In the genomic region with DNA sequence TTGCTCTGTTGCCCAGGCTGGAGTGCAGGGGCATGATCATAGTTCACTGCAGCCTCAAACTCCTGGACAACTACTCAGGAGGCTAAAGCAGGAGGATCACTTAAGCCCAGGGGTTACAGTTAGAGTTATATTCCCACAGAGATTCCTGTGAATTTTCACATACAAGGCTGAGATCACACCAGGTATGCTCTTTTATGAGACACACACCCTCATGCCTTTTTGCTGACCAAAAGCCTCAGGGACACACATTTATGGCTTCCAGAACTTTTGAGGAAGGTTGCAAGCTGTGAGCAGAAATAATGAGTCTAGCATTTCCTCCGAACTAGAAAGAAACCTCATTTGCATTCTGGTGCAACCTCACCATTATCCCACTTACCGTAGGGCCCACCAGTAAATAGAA, we compare ENCODE assay signal across 18 cellular contexts.
DNase-seq lines count a peak whose midpoint lies in the region; ATAC-seq and TF ChIP-seq lines count a peak whose summit lies in the region.
"Had no signal": no experiment of that assay in that cellular context is flagged by ENCODE, and none has a peak within 500 bp of the region (broad histone marks: within the 10 kb centered on the region; RNA-seq: fewer than 3 reads in every experiment).

No MANE protein-coding gene starts in this region.

- H3K27me3 Mint-ChIP-seq in Calu3 (ENCODE audit: unreplicated experiment), result no peaks in the 10 kb centered on the region

- H3K27ac Mint-ChIP-seq in Calu3 (ENCODE audit: unreplicated experiment), result no peak overlapping the region
- H3K27ac Mint-ChIP-seq: CD14-positive monocyte; CD4-positive, alpha-beta memory T cell; CD4-positive, CD25-positive, alpha-beta regulatory T cell had no signal

- no peaks in the 10 kb centered on the region for H3K9me3 Mint-ChIP-seq in Calu3 (ENCODE audit: low read depth, unreplicated experiment)

- intact Hi-C loops in esophagus muscularis mucosa (cut with DNase I), result no loop called here
- intact Hi-C loops in Calu3 (cut with micrococcal nuclease; ENCODE audit: unreplicated experiment), result no loop called here
- intact Hi-C loops in psoas muscle (cut with DNase I), result no loop called here

- H3K27ac ChIP-seq in HEK293 (ENCODE audit: extremely low read depth, low read depth, low read length) (no peak overlapping the region), esophagus muscularis mucosa (replicated peaks in 1 of 4) (no peak overlapping the region), psoas muscle (no peak overlapping the region), right atrium auricular region (no peak overlapping the region)
- H3K27ac ChIP-seq: BLaER1 had no signal

- no peaks in the 10 kb centered on the region for H3K36me3 ChIP-seq in HEK293 (ENCODE audit: control insufficient read depth in 2 of 2, insufficient read depth in 1 of 2, low read length in 2 of 2)
- no peaks in the 10 kb centered on the region for H3K36me3 ChIP-seq in esophagus muscularis mucosa
- H3K36me3 ChIP-seq in psoas muscle (ENCODE audit: insufficient read depth in 1 of 2, low read depth in 1 of 2), result no peaks in the 10 kb centered on the region
- H3K36me3 ChIP-seq in right atrium auricular region, result no peaks in the 10 kb centered on the region
- H3K36me3 ChIP-seq: BE2C, BLaER1 had no signal

- H3K4me3 Mint-ChIP-seq in Calu3 (ENCODE audit: low read depth, unreplicated experiment), result no peak overlapping the region
- H3K4me3 Mint-ChIP-seq: CD14-positive monocyte; CD4-positive, alpha-beta memory T cell; CD4-positive, CD25-positive, alpha-beta regulatory T cell; CD8-positive, alpha-beta memory T cell had no signal

- POLR2A ChIA-PET in HEK293 (lab: Yijun Ruan, JAX), result no interaction called here

- H3K36me3 Mint-ChIP-seq in Calu3 (ENCODE audit: insufficient read depth, unreplicated experiment), result no peaks in the 10 kb centered on the region
- H3K36me3 Mint-ChIP-seq: CD14-positive monocyte; CD4-positive, alpha-beta memory T cell; CD4-positive, CD25-positive, alpha-beta regulatory T cell; CD8-positive, alpha-beta memory T cell had no signal

- no peak for TF ChIP-seq EP300 in esophagus muscularis mucosa (IDR thresholded peaks at IDR 0.05)

- H3K4me3 ChIP-seq in HEK293 (ENCODE audit: low read depth, low read length) (no peak overlapping the region), esophagus muscularis mucosa (no peak overlapping the region), psoas muscle (no peak overlapping the region), right atrium auricular region (no peak overlapping the region)
- H3K4me3 ChIP-seq: BLaER1 had no signal

- no peak for TF ChIP-seq CTCF in HEK293 (tag by site-specific recombination; IDR thresholded peaks at IDR 0.05)
- TF ChIP-seq CTCF in esophagus muscularis mucosa (IDR thresholded peaks at IDR 0.05), result no peak
- TF ChIP-seq CTCF in Calu3 (IDR thresholded peaks at IDR 0.05; ENCODE audit: unreplicated experiment), result no peak
- TF ChIP-seq CTCF in psoas muscle (IDR thresholded peaks at IDR 0.05), result no peak
- TF ChIP-seq CTCF in right atrium auricular region (IDR thresholded peaks at IDR 0.05), result no peak

- DNase-seq in esophagus muscularis mucosa (ENCODE audit: extremely low spot score) (peak; percentile 34), renal cortical epithelial cell (ENCODE audit: low read depth) (peak; percentile 44), Calu3 (no peak), psoas muscle (no peak), right atrium auricular region (ENCODE audit: low spot score) (no peak)
- DNase-seq: 8988T; ACHN; BE2C; C1 segment of cervical spinal cord; CD4-positive, alpha-beta memory T cell; CD4-positive, CD25-positive, alpha-beta regulatory T cell; CD8-positive, alpha-beta memory T cell; COR-L47; DMS79 treated with DMSO at 0.1 percent for 48 hours; GF-D8 had no signal

- no peak for TF ChIP-seq POLR2A in esophagus muscularis mucosa (IDR thresholded peaks at IDR 0.05; ENCODE audit: low read depth)

- H3K4me1 Mint-ChIP-seq in Calu3 (ENCODE audit: low read depth, unreplicated experiment), result no peaks in the 10 kb centered on the region
- H3K4me1 Mint-ChIP-seq: CD14-positive monocyte; CD4-positive, alpha-beta memory T cell; CD8-positive, alpha-beta memory T cell had no signal

- CTCF ChIA-PET in HEK293 (lab: Yijun Ruan, JAX) (no interaction called here), Calu3 (lab: Charles Lee) (no interaction called here)

- 88% methylated on average over 2 of the region's 2 CpGs for WGBS in esophagus muscularis mucosa
- 82 to 90% (median 84%) methylated on average over 2 of the region's 2 CpGs for WGBS in psoas muscle, 3 donors

- ATAC-seq in psoas muscle, result no peak

- H3K4me1 ChIP-seq in HEK293 (ENCODE audit: control insufficient read depth, insufficient read depth, low read length) (no peaks in the 10 kb centered on the region), esophagus muscularis mucosa (no peaks in the 10 kb centered on the region), psoas muscle (no peaks in the 10 kb centered on the region), right atrium auricular region (no peaks in the 10 kb centered on the region)
- H3K4me1 ChIP-seq: BLaER1 had no signal

- no TSS peak for BruUV-seq in Calu3 (replicated peaks; lab: Mats Ljungman, UMichigan)

- H3K9me3 ChIP-seq in HEK293 (ENCODE audit: control insufficient read depth, insufficient read depth, low read depth, low read length), result no peaks in the 10 kb centered on the region
- H3K9me3 ChIP-seq in esophagus muscularis mucosa, result peaks cover 0 to 3% (median under 1%) of the 10 kb centered on the region in 4 donors
- H3K9me3 ChIP-seq in psoas muscle, result no peaks in the 10 kb centered on the region
- no peaks in the 10 kb centered on the region for H3K9me3 ChIP-seq in right atrium auricular region
- H3K9me3 ChIP-seq: BE2C, BLaER1 had no signal

- H3K27me3 ChIP-seq in esophagus muscularis mucosa, result no peaks in the 10 kb centered on the region
- H3K27me3 ChIP-seq in psoas muscle (ENCODE audit: insufficient read depth in 3 of 3, low read length in 2 of 3), result no peaks in the 10 kb centered on the region
- no peaks in the 10 kb centered on the region for H3K27me3 ChIP-seq in right atrium auricular region
- H3K27me3 ChIP-seq: BE2C, BLaER1 had no signal

TF ChIP-seq in HEK293, 187 proteins besides CTCF, POLR2A, EP300 and RAD21:
- TF ChIP-seq ZIC2 (tag by site-specific recombination; IDR thresholded peaks at IDR 0.05) (peak; percentile 61), KLF8 (tag by site-specific recombination; IDR thresholded peaks at IDR 0.05) (no peak)

Comparison
In these comparisons a context has a peak if more than half of its experiments do, and no peak if none do; other contexts are left out.
1. DNase-seq: peak in esophagus muscularis mucosa (single experiment) and renal cortical epithelial cell (single experiment); none in Calu3 (single experiment), psoas muscle (0 of 2) and right atrium auricular region (single experiment).